21 cellular contexts compared by ENCODE assay signal in the genomic region with DNA sequence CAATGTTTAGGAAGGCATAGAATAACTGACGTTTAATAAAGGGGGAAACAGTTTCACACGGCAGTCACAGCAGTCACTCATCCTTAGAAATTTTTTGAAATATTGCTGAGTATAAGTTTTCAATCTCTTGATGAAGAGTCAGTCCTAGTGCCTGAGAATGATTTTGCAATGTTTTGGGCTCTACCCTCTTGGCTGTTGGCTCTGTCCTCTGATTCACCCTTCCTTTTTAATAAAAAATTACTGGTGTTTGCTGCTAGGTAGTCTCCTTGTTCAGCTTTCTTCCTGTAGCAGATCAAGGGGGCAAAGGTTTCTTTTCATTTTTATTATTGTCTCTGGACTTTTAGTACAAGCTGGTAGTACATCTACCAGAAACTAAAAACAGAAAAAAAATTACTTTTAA.
"Had no signal": no experiment of that assay in that cellular context is flagged by ENCODE, and none has a peak within 500 bp of the region (broad histone marks: within the 10 kb centered on the region; RNA-seq: fewer than 3 reads in every experiment).

No MANE protein-coding gene starts in this region.

- H2AFZ ChIP-seq: hepatocyte had no signal

- DNase-seq: activated CD4-positive, alpha-beta T cell treated with anti-CD3 and anti-CD28 coated beads for 36 hours; activated CD4-positive, alpha-beta T cell treated with anti-CD3 and anti-CD28 coated beads, Interleukin-2, amount 50 U/mL, for 4 hours; activated CD4-positive, CD25-positive, alpha-beta regulatory T cell; activated effector memory CD4-positive, alpha-beta T cell treated with Interleukin-2 at 50 U/mL for 16 hours; activated naive CD4-positive, alpha-beta T cell treated with Interleukin-2 at 50 U/mL for 16 hours; activated naive CD8-positive, alpha-beta T cell treated with anti-CD3 and anti-CD28 coated beads for 36 hours; activated T-cell treated with anti-CD3 and anti-CD28 coated beads for 4 hours; activated T-cell treated with anti-CD3 and anti-CD28 coated beads, Interleukin-2, amount 50 U/mL, for 72 hours; brain microvascular endothelial cell; effector CD8-positive, alpha-beta T cell; left cardiac atrium; naive B cell; ovary; right lobe of liver; stimulated activated CD4-positive, alpha-beta T cell treated with anti-CD3 and anti-CD28 coated beads, Interleukin-2, amount 100 ng/mL, for 48 hours; stimulated activated naive CD4-positive, alpha-beta T cell treated with Interleukin-2 at 50 U/mL for 16 hours had no signal

- H3K4me1 ChIP-seq: right lobe of liver, tibial nerve had no signal

- H3K27me3 ChIP-seq: brain microvascular endothelial cell, hepatocyte, ovary, right lobe of liver, tibial nerve had no signal

- H3K27me3 Mint-ChIP-seq: activated CD4-positive, alpha-beta T cell treated with anti-CD3 and anti-CD28 coated beads for 36 hours; activated naive CD8-positive, alpha-beta T cell treated with anti-CD3 and anti-CD28 coated beads for 36 hours; central memory CD8-positive, alpha-beta T cell; naive B cell; progenitor cell of endocrine pancreas had no signal

- H3K27ac Mint-ChIP-seq: activated CD4-positive, alpha-beta T cell treated with anti-CD3 and anti-CD28 coated beads for 36 hours; activated naive CD8-positive, alpha-beta T cell treated with anti-CD3 and anti-CD28 coated beads for 36 hours; activated T-cell treated with anti-CD3 and anti-CD28 coated beads, Interleukin-2, amount 50 U/mL, for 72 hours; mesothelial cell of epicardium; progenitor cell of endocrine pancreas had no signal

- ATAC-seq: activated CD4-positive, alpha-beta T cell treated with anti-CD3 and anti-CD28 coated beads for 36 hours; activated T-cell treated with anti-CD3 and anti-CD28 coated beads, Interleukin-2, amount 50 U/mL, for 72 hours; left cardiac atrium had no signal

- H3K79me2 ChIP-seq: hepatocyte had no signal

- H3K4me3 Mint-ChIP-seq: activated CD4-positive, alpha-beta T cell treated with anti-CD3 and anti-CD28 coated beads for 36 hours; activated naive CD8-positive, alpha-beta T cell treated with anti-CD3 and anti-CD28 coated beads for 36 hours; activated T-cell treated with anti-CD3 and anti-CD28 coated beads, Interleukin-2, amount 50 U/mL, for 72 hours; central memory CD8-positive, alpha-beta T cell; mesothelial cell of epicardium; naive B cell had no signal

- H3K36me3 ChIP-seq: brain microvascular endothelial cell, ovary, right lobe of liver, tibial nerve had no signal

- H3K9me3 ChIP-seq: ovary, right lobe of liver, tibial nerve had no signal

- H3K4me3 ChIP-seq: hepatocyte, ovary, right lobe of liver, tibial nerve had no signal

- H3K4me1 Mint-ChIP-seq: activated CD4-positive, alpha-beta T cell treated with anti-CD3 and anti-CD28 coated beads for 36 hours; activated naive CD8-positive, alpha-beta T cell treated with anti-CD3 and anti-CD28 coated beads for 36 hours; central memory CD8-positive, alpha-beta T cell had no signal

- H3K36me3 Mint-ChIP-seq: activated naive CD8-positive, alpha-beta T cell treated with anti-CD3 and anti-CD28 coated beads for 36 hours; mesothelial cell of epicardium; naive B cell had no signal

- H3K4me2 ChIP-seq: hepatocyte had no signal

- H3K9me3 Mint-ChIP-seq: activated naive CD8-positive, alpha-beta T cell treated with anti-CD3 and anti-CD28 coated beads for 36 hours; mesothelial cell of epicardium had no signal

- H3K27ac ChIP-seq: brain microvascular endothelial cell, hepatocyte, ovary, right lobe of liver, tibial nerve had no signal
